Comparison of ENCODE assay signal across 12 cellular contexts in genomic region chr10:83166344-83166743, GRCh38.
DNase-seq lines count a peak whose midpoint lies in the region; ATAC-seq, FAIRE-seq and TF ChIP-seq lines count a peak whose summit lies in the region.
"Had no signal": no experiment of that assay in that cellular context is flagged by ENCODE, and none has a peak within 500 bp of the region (broad histone marks: within the 10 kb centered on the region; RNA-seq: fewer than 3 reads in every experiment).

No MANE protein-coding gene starts in this region.

- H3K4me1 ChIP-seq in esophagus muscularis mucosa, result no peaks in the 10 kb centered on the region
- H3K4me1 ChIP-seq: adrenal gland had no signal

- H3K27ac ChIP-seq in WERI-Rb-1, result no peak overlapping the region
- H3K27ac ChIP-seq in esophagus muscularis mucosa (replicated peaks in 1 of 4), result no peak overlapping the region
- H3K27ac ChIP-seq: adrenal gland had no signal

- no peak overlapping the region for H3K4me3 Mint-ChIP-seq in nephron
- H3K4me3 Mint-ChIP-seq: CD4-positive, alpha-beta memory T cell had no signal

- WGBS in esophagus muscularis mucosa, result 56% methylated on average over 5 of the region's 5 CpGs

- DNase-seq in DMS53 (lab: John Stamatoyannopoulos, UW), result peak; percentile 78
- DNase-seq in HT1080 (ENCODE audit: low read depth), result peak; percentile 35
- DNase-seq in WERI-Rb-1, result peak; percentile 66
- DNase-seq in GM12891 (ENCODE audit: insufficient read length, low spot score), result no peak
- DNase-seq in esophagus muscularis mucosa (ENCODE audit: extremely low spot score), result no peak
- DNase-seq in NCI-H1092 treated with DMSO at 0.1 percent for 48 hours (lab: John Stamatoyannopoulos, UW), result no peak
- DNase-seq: adrenal gland; CD4-positive, alpha-beta memory T cell; effector CD8-positive, alpha-beta T cell; PC-3 had no signal

- H3K4me1 Mint-ChIP-seq in nephron, result peaks cover 14% of the 10 kb centered on the region
- H3K4me1 Mint-ChIP-seq: CD4-positive, alpha-beta memory T cell had no signal

- H3K27me3 ChIP-seq in WERI-Rb-1 (ENCODE audit: insufficient read depth, low read depth, severe bottlenecking), result no peaks in the 10 kb centered on the region
- peaks cover 0 to 4% (median 0%) of the 10 kb centered on the region in 4 donors for H3K27me3 ChIP-seq in esophagus muscularis mucosa
- H3K27me3 ChIP-seq: adrenal gland had no signal

- no peaks in the 10 kb centered on the region for H3K36me3 ChIP-seq in WERI-Rb-1
- no peaks in the 10 kb centered on the region for H3K36me3 ChIP-seq in esophagus muscularis mucosa
- H3K36me3 ChIP-seq: adrenal gland had no signal

- H3K27me3 Mint-ChIP-seq in nephron (ENCODE audit: low read depth), result no peaks in the 10 kb centered on the region
- H3K27me3 Mint-ChIP-seq: CD4-positive, alpha-beta memory T cell had no signal

- TF ChIP-seq POLR2A in GM12891 (IDR thresholded peaks at IDR 0.05; ENCODE audit: low read depth, low read length) (no peak), esophagus muscularis mucosa (IDR thresholded peaks at IDR 0.05; ENCODE audit: low read depth) (no peak)

- no peaks in the 10 kb centered on the region for H3K9me3 Mint-ChIP-seq in nephron

- intact Hi-C loops in esophagus muscularis mucosa (cut with DNase I), result no loop called here

- H3K36me3 Mint-ChIP-seq in nephron (ENCODE audit: low read depth), result no peaks in the 10 kb centered on the region
- H3K36me3 Mint-ChIP-seq: CD4-positive, alpha-beta memory T cell had no signal

- H3K4me3 ChIP-seq in WERI-Rb-1 (ENCODE audit: low read depth, low read length), result no peak overlapping the region
- no peak overlapping the region for H3K4me3 ChIP-seq in esophagus muscularis mucosa
- H3K4me3 ChIP-seq: adrenal gland had no signal

- no peak for ATAC-seq in HG02610 (IDR thresholded peaks at IDR 0.05; ENCODE audit: unreplicated experiment)
- ATAC-seq: PC-3 had no signal

- TF ChIP-seq EP300 in esophagus muscularis mucosa (IDR thresholded peaks at IDR 0.05), result no peak

- TF ChIP-seq CTCF in WERI-Rb-1 (IDR thresholded peaks at IDR 0.05; ENCODE audit: low read depth, low read length) (peak; percentile 67), nephron (IDR thresholded peaks at IDR 0.05; ENCODE audit: unreplicated experiment in 3 of 3) (peak in 2 of 3 experiments; percentile 29 to 35), esophagus muscularis mucosa (IDR thresholded peaks at IDR 0.05) (no peak)

- no peak for FAIRE-seq in GM12891 (lab: Jason Lieb, UNC)

- H3K27ac Mint-ChIP-seq in nephron, result peak overlapping the region in 2 of 3 experiments; percentile 25 to 65
- H3K27ac Mint-ChIP-seq: CD4-positive, alpha-beta memory T cell had no signal

- no peaks in the 10 kb centered on the region for H3K9me3 ChIP-seq in WERI-Rb-1 (ENCODE audit: severe bottlenecking)
- H3K9me3 ChIP-seq in esophagus muscularis mucosa, result no peaks in the 10 kb centered on the region
- H3K9me3 ChIP-seq: adrenal gland had no signal

TF ChIP-seq in GM12891, 5 proteins besides CTCF, POLR2A, EP300 and RAD21:
- TF ChIP-seq POLR2AphosphoS5 (IDR thresholded peaks at IDR 0.05; ENCODE audit: low read depth, low read length), result no peak
- TF ChIP-seq TAF1 (IDR thresholded peaks at IDR 0.05; ENCODE audit: low read depth, low read length), result no peak
- no peak for TF ChIP-seq PAX5 (IDR thresholded peaks at IDR 0.05; ENCODE audit: insufficient read depth, low read length, severe bottlenecking)
- no peak for TF ChIP-seq SPI1 (IDR thresholded peaks at IDR 0.05; ENCODE audit: low read depth, low read length)
- TF ChIP-seq POU2F2 (IDR thresholded peaks at IDR 0.05; ENCODE audit: low read depth, low read length), result no peak

Comparison
In these comparisons a context has a peak if more than half of its experiments do, and no peak if none do; other contexts are left out.
1. DNase-seq: peak in DMS53 (single experiment), HT1080 (single experiment) and WERI-Rb-1 (single experiment); none in GM12891 (single experiment), esophagus muscularis mucosa (single experiment) and NCI-H1092 treated with DMSO at 0.1 percent for 48 hours (single experiment).
2. CTCF ChIP-seq: peak in WERI-Rb-1 (single experiment) and nephron (2 of 3); none in esophagus muscularis mucosa (0 of 3).